ENCODE assay signal across 34 cellular contexts in the genomic region with DNA sequence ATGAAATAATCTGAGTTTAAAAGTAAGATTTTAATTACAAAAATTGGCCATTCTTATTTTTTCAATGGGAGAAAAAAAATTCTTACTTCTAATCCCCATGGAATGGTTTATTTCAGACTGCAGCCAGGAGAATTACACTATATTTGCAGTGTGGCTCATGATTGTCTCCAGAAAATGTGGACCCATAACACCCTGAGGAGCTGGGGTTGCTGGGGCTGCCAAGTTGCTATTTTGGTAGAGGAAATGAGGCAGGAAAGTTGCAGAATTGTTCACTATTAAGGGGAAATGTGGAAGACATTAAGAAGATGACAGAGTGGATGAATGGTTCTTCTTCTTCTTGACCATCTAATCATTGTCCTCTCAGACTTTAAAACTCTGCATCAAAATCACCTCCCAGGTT. TPM values are rescaled to one million over a fixed set of nuclear protein-coding genes. Genes with fewer than 3 reads are reported as not detected.
"Had no signal": no experiment of that assay in that cellular context is flagged by ENCODE, and none has a peak within 500 bp of the region (broad histone marks: within the 10 kb centered on the region; RNA-seq: fewer than 3 reads in every experiment).

No MANE protein-coding gene starts in this region.

- H3K4me1 Mint-ChIP-seq: naive thymus-derived CD8-positive, alpha-beta T cell; neural crest cell; stimulated activated memory B cell treated with anti-CD40 and anti-IgM and Interleukin-4, amounts not matched to agents 10 μg/mL and 1 μg/mL and 100 μg/mL, for 72 hours had no signal

- H3K9me3 Mint-ChIP-seq: naive thymus-derived CD8-positive, alpha-beta T cell; natural killer cell treated with Interleukin-12 subunit alpha and Interleukin-12 subunit beta and Interleukin-15 and Interleukin-18, amount 100 ng/mL, for 72 hours; nephron progenitor cell; neural crest cell; stimulated activated memory B cell treated with anti-CD40 and anti-IgM and Interleukin-4, amounts not matched to agents 10 μg/mL and 1 μg/mL and 100 μg/mL, for 72 hours; stimulated activated naive CD8-positive, alpha-beta T cell treated with anti-CD3 and anti-CD28 coated beads, Interleukin-15, amount 100 ng/mL, for 72 hours; type B pancreatic cell had no signal

- DNase-seq: naive thymus-derived CD8-positive, alpha-beta T cell; nephron progenitor cell; nucleus accumbens; pancreas; retina; right lobe of liver; spleen; stimulated activated CD4-positive, alpha-beta T cell treated with anti-CD3 and anti-CD28 coated beads, Interleukin-12 subunit alpha, Interleukin-12 subunit beta, amount 100 ng/mL, for 4 hours; stimulated activated CD4-positive, alpha-beta T cell treated with anti-CD3 and anti-CD28 coated beads, Interleukin-1b, Interleukin-23, amount 100 ng/mL, for 48 hours; stimulated activated CD4-positive, alpha-beta T cell treated with anti-CD3 and anti-CD28 coated beads, Interleukin-4, amount 100 ng/mL, for 1 hour; stimulated activated CD4-positive, alpha-beta T cell treated with anti-CD3 and anti-CD28 coated beads, Interleukin-4, amount 100 ng/mL, for 4 hours; stimulated activated CD8-positive, alpha-beta memory T cell treated with anti-CD3 and anti-CD28 coated beads, Interleukin-4, amount 100 ng/mL, for 48 hours; stimulated activated naive CD4-positive, alpha-beta T cell; stimulated activated naive CD8-positive, alpha-beta T cell treated with anti-CD3 and anti-CD28 coated beads, Interleukin-15, amount 100 ng/mL, for 72 hours; stimulated activated naive CD8-positive, alpha-beta T cell treated with anti-CD3 and anti-CD28 coated beads, Interleukin-15, Interleukin-2, amounts not matched to agents 100 U/mL and 50 U/mL, for 24 hours; substantia nigra; testis; tibial artery; transverse colon; upper lobe of right lung; uterus had no signal

- H3K27ac ChIP-seq: neutrophil, pancreas, prostate gland, right lobe of liver, skin epidermis, spleen, suprapubic skin, testis, tibial artery, transverse colon, upper lobe of right lung, uterus had no signal

- H3K36me3 ChIP-seq: neutrophil, pancreas, prostate gland, right lobe of liver, spleen, suprapubic skin, tibial artery, transverse colon, upper lobe of right lung, uterus had no signal

- H3K4me2 ChIP-seq: smooth muscle cell had no signal

- H3K9me3 ChIP-seq: neutrophil, pancreas, prostate gland, right lobe of liver, spleen, suprapubic skin, testis, tibial artery, transverse colon, upper lobe of right lung, uterus had no signal

- H3K27me3 Mint-ChIP-seq: type B pancreatic cell had no signal

- H3K27me3 ChIP-seq: neutrophil, pancreas, right lobe of liver, spleen, suprapubic skin, testis, tibial artery, transverse colon, uterus had no signal

- ATAC-seq: naive thymus-derived CD8-positive, alpha-beta T cell; natural killer cell treated with Interleukin-12 subunit alpha and Interleukin-12 subunit beta and Interleukin-15 and Interleukin-18, amount 100 ng/mL, for 72 hours; pancreas; right cardiac atrium; right lobe of liver; stimulated activated memory B cell treated with anti-CD40 and anti-IgM and Interleukin-4, amounts not matched to agents 10 μg/mL and 1 μg/mL and 100 μg/mL, for 72 hours; stimulated activated naive CD8-positive, alpha-beta T cell treated with anti-CD3 and anti-CD28 coated beads, Interleukin-15, amount 100 ng/mL, for 72 hours; stimulated activated naive CD8-positive, alpha-beta T cell treated with anti-CD3 and anti-CD28 coated beads, Interleukin-15, Interleukin-2, amounts not matched to agents 100 U/mL and 50 U/mL, for 24 hours; upper lobe of right lung had no signal

- H3K36me3 Mint-ChIP-seq: naive thymus-derived CD8-positive, alpha-beta T cell; natural killer cell treated with Interleukin-12 subunit alpha and Interleukin-12 subunit beta and Interleukin-15 and Interleukin-18, amount 100 ng/mL, for 72 hours; stimulated activated memory B cell treated with anti-CD40 and anti-IgM and Interleukin-4, amounts not matched to agents 10 μg/mL and 1 μg/mL and 100 μg/mL, for 72 hours; type B pancreatic cell had no signal

- H3K4me3 Mint-ChIP-seq: naive thymus-derived CD8-positive, alpha-beta T cell; natural killer cell treated with Interleukin-12 subunit alpha and Interleukin-12 subunit beta and Interleukin-15 and Interleukin-18, amount 100 ng/mL, for 72 hours; nephron progenitor cell; neural crest cell; stimulated activated memory B cell treated with anti-CD40 and anti-IgM and Interleukin-4, amounts not matched to agents 10 μg/mL and 1 μg/mL and 100 μg/mL, for 72 hours; stimulated activated naive CD8-positive, alpha-beta T cell treated with anti-CD3 and anti-CD28 coated beads, Interleukin-15, amount 100 ng/mL, for 72 hours; type B pancreatic cell had no signal

- H3K27ac Mint-ChIP-seq: naive thymus-derived CD8-positive, alpha-beta T cell; natural killer cell treated with Interleukin-12 subunit alpha and Interleukin-12 subunit beta and Interleukin-15 and Interleukin-18, amount 100 ng/mL, for 72 hours; nephron progenitor cell; stimulated activated memory B cell treated with anti-CD40 and anti-IgM and Interleukin-4, amounts not matched to agents 10 μg/mL and 1 μg/mL and 100 μg/mL, for 72 hours; stimulated activated naive CD8-positive, alpha-beta T cell treated with anti-CD3 and anti-CD28 coated beads, Interleukin-15, amount 100 ng/mL, for 72 hours; type B pancreatic cell had no signal

- H3K4me1 ChIP-seq: pancreas, prostate gland, right lobe of liver, spleen, suprapubic skin, testis, tibial artery, transverse colon, upper lobe of right lung, uterus had no signal

- H3K4me3 ChIP-seq: pancreas, prostate gland, right lobe of liver, skin epidermis, smooth muscle cell, spleen, suprapubic skin, testis, tibial artery, transverse colon, upper lobe of right lung, uterus had no signal

RNA-seq across cellular contexts. Expression of a gene that starts 4.6 kb away (rescaled TPM):
- total RNA-seq: naive thymus-derived CD8-positive, alpha-beta T cell; natural killer cell treated with Interleukin-12 subunit alpha and Interleukin-12 subunit beta and Interleukin-15 and Interleukin-18, amount 100 ng/mL, for 72 hours; neural crest cell; osteocyte; posterior vena cava; right cardiac atrium; right lobe of liver; spleen had no signal
- polyA plus RNA-seq: naive thymus-derived CD8-positive, alpha-beta T cell; urinary bladder had no signal
